23 cellular contexts compared by ENCODE assay signal in genomic region chr3:71600646-71601288, GRCh38.
"Had no signal": no experiment of that assay in that cellular context is flagged by ENCODE, and none has a peak within 500 bp of the region (broad histone marks: within the 10 kb centered on the region; RNA-seq: fewer than 3 reads in every experiment).

No MANE protein-coding gene starts in this region.

- H3K9me3 ChIP-seq: breast epithelium, pancreas, thyroid gland had no signal

- H3K36me3 ChIP-seq: ascending aorta, breast epithelium, pancreas, thyroid gland, WERI-Rb-1 had no signal

- H3K27me3 ChIP-seq: ascending aorta, breast epithelium, pancreas, thyroid gland had no signal

- H3K27ac ChIP-seq: ascending aorta, breast epithelium, pancreas, thyroid gland, WERI-Rb-1 had no signal

- DNase-seq: activated CD4-positive, alpha-beta T cell treated with anti-CD3 and anti-CD28 coated beads for 1 hour; activated CD8-positive, alpha-beta memory T cell treated with anti-CD3 and anti-CD28 coated beads for 24 hours; activated CD8-positive, alpha-beta memory T cell treated with anti-CD3 and anti-CD28 coated beads, Interleukin-2, amount 50 U/mL, for 48 hours; activated effector memory CD4-positive, alpha-beta T cell treated with Interleukin-2 at 50 U/mL for 16 hours; activated naive CD4-positive, alpha-beta T cell treated with anti-CD3 and anti-CD28 coated beads, Interleukin-2, amount 50 U/mL, for 16 hours; activated T-cell treated with anti-CD3 and anti-CD28 coated beads, Interleukin-2, amount 50 U/mL, for 48 hours; cerebellar nuclear complex; dermis blood vessel endothelial cell; effector memory CD8-positive, alpha-beta T cell; head of caudate nucleus; kidney; mesendoderm; naive thymus-derived CD8-positive, alpha-beta T cell; pancreas; stimulated activated CD4-positive, alpha-beta T cell treated with anti-CD3 and anti-CD28 coated beads, Interleukin-12 subunit alpha, Interleukin-12 subunit beta, amount 100 ng/mL, for 4 hours; stimulated activated CD4-positive, alpha-beta T cell treated with anti-CD3 and anti-CD28 coated beads, Interleukin-2, amount 100 ng/mL, for 24 hours; stimulated activated naive CD4-positive, alpha-beta T cell treated with Interleukin-2 at 50 U/mL for 16 hours; SW 1271; T-helper 2 cell; thyroid gland; WERI-Rb-1 had no signal

- ATAC-seq: effector memory CD8-positive, alpha-beta T cell; naive thymus-derived CD8-positive, alpha-beta T cell; pancreas had no signal

- H3K4me1 ChIP-seq: breast epithelium, pancreas had no signal

- H3K4me3 ChIP-seq: ascending aorta, breast epithelium, pancreas, thyroid gland had no signal
